In the genomic region with DNA sequence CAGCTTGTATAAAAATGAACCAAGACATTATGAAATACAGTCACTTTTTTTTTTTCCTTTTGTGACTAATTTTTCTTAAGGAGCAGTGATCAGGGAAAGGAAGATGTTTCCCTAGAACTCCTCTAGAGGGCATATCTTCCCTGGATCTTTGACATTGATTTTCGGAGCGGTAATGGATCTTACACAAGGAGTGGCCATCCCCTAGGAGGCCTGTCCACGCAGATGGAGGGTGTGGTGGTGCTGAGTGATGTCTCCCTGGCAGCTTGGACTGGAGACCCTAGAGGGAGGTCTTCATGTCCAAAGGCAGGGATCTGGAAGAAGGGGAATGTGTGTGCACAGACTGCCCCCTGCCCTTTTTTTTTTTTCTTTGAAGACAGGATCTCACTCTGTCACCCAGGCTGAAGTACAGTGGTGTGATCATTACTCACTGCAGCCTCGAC, we compare ENCODE assay signal across 1 cellular context.
TF ChIP-seq lines count a peak whose summit lies in the region.

No MANE protein-coding gene starts in this region.

TF ChIP-seq in GM23338, 12 proteins besides CTCF, POLR2A, EP300 and RAD21 (continued from another document):
- TF ChIP-seq, protein P1, sequence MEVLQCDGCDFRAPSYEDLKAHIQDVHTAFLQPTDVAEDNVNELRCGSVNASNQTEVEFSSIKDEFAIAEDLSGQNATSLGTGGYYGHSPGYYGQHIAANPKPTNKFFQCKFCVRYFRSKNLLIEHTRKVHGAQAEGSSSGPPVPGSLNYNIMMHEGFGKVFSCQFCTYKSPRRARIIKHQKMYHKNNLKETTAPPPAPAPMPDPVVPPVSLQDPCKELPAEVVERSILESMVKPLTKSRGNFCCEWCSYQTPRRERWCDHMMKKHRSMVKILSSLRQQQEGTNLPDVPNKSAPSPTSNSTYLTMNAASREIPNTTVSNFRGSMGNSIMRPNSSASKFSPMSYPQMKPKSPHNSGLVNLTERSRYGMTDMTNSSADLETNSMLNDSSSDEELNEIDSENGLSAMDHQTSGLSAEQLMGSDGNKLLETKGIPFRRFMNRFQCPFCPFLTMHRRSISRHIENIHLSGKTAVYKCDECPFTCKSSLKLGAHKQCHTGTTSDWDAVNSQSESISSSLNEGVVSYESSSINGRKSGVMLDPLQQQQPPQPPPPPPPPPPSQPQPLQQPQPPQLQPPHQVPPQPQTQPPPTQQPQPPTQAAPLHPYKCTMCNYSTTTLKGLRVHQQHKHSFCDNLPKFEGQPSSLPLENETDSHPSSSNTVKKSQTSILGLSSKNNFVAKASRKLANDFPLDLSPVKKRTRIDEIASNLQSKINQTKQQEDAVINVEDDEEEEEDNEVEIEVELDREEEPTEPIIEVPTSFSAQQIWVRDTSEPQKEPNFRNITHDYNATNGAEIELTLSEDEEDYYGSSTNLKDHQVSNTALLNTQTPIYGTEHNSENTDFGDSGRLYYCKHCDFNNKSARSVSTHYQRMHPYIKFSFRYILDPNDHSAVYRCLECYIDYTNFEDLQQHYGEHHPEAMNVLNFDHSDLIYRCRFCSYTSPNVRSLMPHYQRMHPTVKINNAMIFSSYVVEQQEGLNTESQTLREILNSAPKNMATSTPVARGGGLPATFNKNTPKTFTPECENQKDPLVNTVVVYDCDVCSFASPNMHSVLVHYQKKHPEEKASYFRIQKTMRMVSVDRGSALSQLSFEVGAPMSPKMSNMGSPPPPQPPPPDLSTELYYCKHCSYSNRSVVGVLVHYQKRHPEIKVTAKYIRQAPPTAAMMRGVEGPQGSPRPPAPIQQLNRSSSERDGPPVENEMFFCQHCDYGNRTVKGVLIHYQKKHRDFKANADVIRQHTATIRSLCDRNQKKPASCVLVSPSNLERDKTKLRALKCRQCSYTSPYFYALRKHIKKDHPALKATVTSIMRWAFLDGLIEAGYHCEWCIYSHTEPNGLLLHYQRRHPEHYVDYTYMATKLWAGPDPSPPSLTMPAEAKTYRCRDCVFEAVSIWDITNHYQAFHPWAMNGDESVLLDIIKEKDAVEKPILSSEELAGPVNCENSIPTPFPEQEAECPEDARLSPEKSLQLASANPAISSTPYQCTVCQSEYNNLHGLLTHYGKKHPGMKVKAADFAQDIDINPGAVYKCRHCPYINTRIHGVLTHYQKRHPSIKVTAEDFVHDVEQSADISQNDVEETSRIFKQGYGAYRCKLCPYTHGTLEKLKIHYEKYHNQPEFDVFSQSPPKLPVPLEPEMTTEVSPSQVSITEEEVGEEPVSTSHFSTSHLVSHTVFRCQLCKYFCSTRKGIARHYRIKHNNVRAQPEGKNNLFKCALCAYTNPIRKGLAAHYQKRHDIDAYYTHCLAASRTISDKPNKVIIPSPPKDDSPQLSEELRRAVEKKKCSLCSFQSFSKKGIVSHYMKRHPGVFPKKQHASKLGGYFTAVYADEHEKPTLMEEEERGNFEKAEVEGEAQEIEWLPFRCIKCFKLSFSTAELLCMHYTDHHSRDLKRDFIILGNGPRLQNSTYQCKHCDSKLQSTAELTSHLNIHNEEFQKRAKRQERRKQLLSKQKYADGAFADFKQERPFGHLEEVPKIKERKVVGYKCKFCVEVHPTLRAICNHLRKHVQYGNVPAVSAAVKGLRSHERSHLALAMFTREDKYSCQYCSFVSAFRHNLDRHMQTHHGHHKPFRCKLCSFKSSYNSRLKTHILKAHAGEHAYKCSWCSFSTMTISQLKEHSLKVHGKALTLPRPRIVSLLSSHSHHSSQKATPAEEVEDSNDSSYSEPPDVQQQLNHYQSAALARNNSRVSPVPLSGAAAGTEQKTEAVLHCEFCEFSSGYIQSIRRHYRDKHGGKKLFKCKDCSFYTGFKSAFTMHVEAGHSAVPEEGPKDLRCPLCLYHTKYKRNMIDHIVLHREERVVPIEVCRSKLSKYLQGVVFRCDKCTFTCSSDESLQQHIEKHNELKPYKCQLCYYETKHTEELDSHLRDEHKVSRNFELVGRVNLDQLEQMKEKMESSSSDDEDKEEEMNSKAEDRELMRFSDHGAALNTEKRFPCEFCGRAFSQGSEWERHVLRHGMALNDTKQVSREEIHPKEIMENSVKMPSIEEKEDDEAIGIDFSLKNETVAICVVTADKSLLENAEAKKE (CRISPR knock-in tag; IDR thresholded peaks at IDR 0.05): no peak
- TF ChIP-seq NANOG (IDR thresholded peaks at IDR 0.05; ENCODE audit: borderline replicate concordance) (no peak), CREB1 (CRISPR knock-in tag; IDR thresholded peaks at IDR 0.05; ENCODE audit: low read depth) (no peak), EZH2 (IDR thresholded peaks at IDR 0.05; ENCODE audit: low read depth, unreplicated experiment) (no peak), EZH2phosphoT487 (IDR thresholded peaks at IDR 0.05; ENCODE audit: unreplicated experiment) (no peak), POLR2AphosphoS5 (IDR thresholded peaks at IDR 0.05; ENCODE audit: low read depth) (no peak), JUNB (IDR thresholded peaks at IDR 0.05; ENCODE audit: unreplicated experiment) (no peak), STAT1 (IDR thresholded peaks at IDR 0.05; ENCODE audit: unreplicated experiment) (no peak), ZNF114 (CRISPR knock-in tag; IDR thresholded peaks at IDR 0.05) (no peak)
- TF ChIP-seq, protein P2, sequence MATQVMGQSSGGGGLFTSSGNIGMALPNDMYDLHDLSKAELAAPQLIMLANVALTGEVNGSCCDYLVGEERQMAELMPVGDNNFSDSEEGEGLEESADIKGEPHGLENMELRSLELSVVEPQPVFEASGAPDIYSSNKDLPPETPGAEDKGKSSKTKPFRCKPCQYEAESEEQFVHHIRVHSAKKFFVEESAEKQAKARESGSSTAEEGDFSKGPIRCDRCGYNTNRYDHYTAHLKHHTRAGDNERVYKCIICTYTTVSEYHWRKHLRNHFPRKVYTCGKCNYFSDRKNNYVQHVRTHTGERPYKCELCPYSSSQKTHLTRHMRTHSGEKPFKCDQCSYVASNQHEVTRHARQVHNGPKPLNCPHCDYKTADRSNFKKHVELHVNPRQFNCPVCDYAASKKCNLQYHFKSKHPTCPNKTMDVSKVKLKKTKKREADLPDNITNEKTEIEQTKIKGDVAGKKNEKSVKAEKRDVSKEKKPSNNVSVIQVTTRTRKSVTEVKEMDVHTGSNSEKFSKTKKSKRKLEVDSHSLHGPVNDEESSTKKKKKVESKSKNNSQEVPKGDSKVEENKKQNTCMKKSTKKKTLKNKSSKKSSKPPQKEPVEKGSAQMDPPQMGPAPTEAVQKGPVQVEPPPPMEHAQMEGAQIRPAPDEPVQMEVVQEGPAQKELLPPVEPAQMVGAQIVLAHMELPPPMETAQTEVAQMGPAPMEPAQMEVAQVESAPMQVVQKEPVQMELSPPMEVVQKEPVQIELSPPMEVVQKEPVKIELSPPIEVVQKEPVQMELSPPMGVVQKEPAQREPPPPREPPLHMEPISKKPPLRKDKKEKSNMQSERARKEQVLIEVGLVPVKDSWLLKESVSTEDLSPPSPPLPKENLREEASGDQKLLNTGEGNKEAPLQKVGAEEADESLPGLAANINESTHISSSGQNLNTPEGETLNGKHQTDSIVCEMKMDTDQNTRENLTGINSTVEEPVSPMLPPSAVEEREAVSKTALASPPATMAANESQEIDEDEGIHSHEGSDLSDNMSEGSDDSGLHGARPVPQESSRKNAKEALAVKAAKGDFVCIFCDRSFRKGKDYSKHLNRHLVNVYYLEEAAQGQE (IDR thresholded peaks at IDR 0.05; ENCODE audit: unreplicated experiment): no peak
- TF ChIP-seq, protein P3, sequence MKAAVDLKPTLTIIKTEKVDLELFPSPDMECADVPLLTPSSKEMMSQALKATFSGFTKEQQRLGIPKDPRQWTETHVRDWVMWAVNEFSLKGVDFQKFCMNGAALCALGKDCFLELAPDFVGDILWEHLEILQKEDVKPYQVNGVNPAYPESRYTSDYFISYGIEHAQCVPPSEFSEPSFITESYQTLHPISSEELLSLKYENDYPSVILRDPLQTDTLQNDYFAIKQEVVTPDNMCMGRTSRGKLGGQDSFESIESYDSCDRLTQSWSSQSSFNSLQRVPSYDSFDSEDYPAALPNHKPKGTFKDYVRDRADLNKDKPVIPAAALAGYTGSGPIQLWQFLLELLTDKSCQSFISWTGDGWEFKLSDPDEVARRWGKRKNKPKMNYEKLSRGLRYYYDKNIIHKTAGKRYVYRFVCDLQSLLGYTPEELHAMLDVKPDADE (IDR thresholded peaks at IDR 0.05): no peak
